16 cellular contexts compared by ENCODE assay signal in genomic region chr1:29416267-29416666, GRCh38.
A peak's percentile ranks its signal among the peaks of the same experiment; 100 is the strongest.
DNase-seq lines count a peak whose midpoint lies in the region; ATAC-seq and TF ChIP-seq lines count a peak whose summit lies in the region.
"Had no signal": no experiment of that assay in that cellular context is flagged by ENCODE, and none has a peak within 500 bp of the region (broad histone marks: within the 10 kb centered on the region; RNA-seq: fewer than 3 reads in every experiment).

No MANE protein-coding gene starts in this region.

- no peaks in the 10 kb centered on the region for H3K4me1 ChIP-seq in cardiac muscle cell (ENCODE audit: low read depth)
- H3K4me1 ChIP-seq: parathyroid adenoma had no signal

- H3K9me3 ChIP-seq in cardiac muscle cell (ENCODE audit: low read depth) = no peaks in the 10 kb centered on the region

- peak overlapping the region; percentile 59 for H3K27ac Mint-ChIP-seq in MCF 10A (ENCODE audit: low read depth, unreplicated experiment)
- no peak overlapping the region for H3K27ac Mint-ChIP-seq in type B pancreatic cell
- H3K27ac Mint-ChIP-seq: effector memory CD8-positive, alpha-beta T cell; T-cell had no signal

- POLR2A ChIA-PET in MCF 10A (lab: Yijun Ruan, JAX) = interaction anchor here (0.6 kb wide), 1 partner anchor 441 kb away, joined by 4 read pairs; no protein-coding TSS in a partner anchor

- H3K4me1 Mint-ChIP-seq in MCF 10A (ENCODE audit: insufficient read depth, unreplicated experiment) (peaks cover 24% of the 10 kb centered on the region), type B pancreatic cell (ENCODE audit: unreplicated experiment) (no peaks in the 10 kb centered on the region)

- no peaks in the 10 kb centered on the region for H3K36me3 Mint-ChIP-seq in MCF 10A (ENCODE audit: insufficient read depth, unreplicated experiment)
- H3K36me3 Mint-ChIP-seq in type B pancreatic cell = no peaks in the 10 kb centered on the region
- H3K36me3 Mint-ChIP-seq: T-cell had no signal

- no TSS peak for BruUV-seq in MCF 10A (replicated peaks; lab: Mats Ljungman, UMichigan)

- H3K27me3 Mint-ChIP-seq in MCF 10A (ENCODE audit: insufficient read depth, unreplicated experiment) (no peaks in the 10 kb centered on the region), type B pancreatic cell (peaks cover 13% of the 10 kb centered on the region)

- H3K9me3 Mint-ChIP-seq in MCF 10A (ENCODE audit: unreplicated experiment) = peaks cover 7% of the 10 kb centered on the region
- no peaks in the 10 kb centered on the region for H3K9me3 Mint-ChIP-seq in type B pancreatic cell
- H3K9me3 Mint-ChIP-seq: effector memory CD8-positive, alpha-beta T cell; T-cell had no signal

- H3K27me3 ChIP-seq in cardiac muscle cell (no peaks in the 10 kb centered on the region), dorsolateral prefrontal cortex (peaks cover 0 to 20% (median 0%) of the 10 kb centered on the region in 45 donors)

- peak; percentile 32 for TF ChIP-seq CTCF in cardiac muscle cell (IDR thresholded peaks at IDR 0.05; ENCODE audit: low read depth, low read length)
- no peak for TF ChIP-seq CTCF in MCF 10A (IDR thresholded peaks at IDR 0.05; ENCODE audit: unreplicated experiment)
- peak; percentile 34 for TF ChIP-seq CTCF in type B pancreatic cell (conservative IDR thresholded peaks at IDR 0.05)
- no peak for TF ChIP-seq CTCF in dorsolateral prefrontal cortex (IDR thresholded peaks at IDR 0.05 in 54 of 56, conservative IDR thresholded peaks at IDR 0.05 in 2 of 56; ENCODE audit: low read depth in 1 of 56, partially characterized antibody in 56 of 56)

- H3K4me3 Mint-ChIP-seq in MCF 10A (ENCODE audit: unreplicated experiment) (no peak overlapping the region), type B pancreatic cell (no peak overlapping the region)
- H3K4me3 Mint-ChIP-seq: effector memory CD8-positive, alpha-beta T cell; T-cell had no signal

- H3K4me3 ChIP-seq in cardiac muscle cell (no peak overlapping the region), dorsolateral prefrontal cortex (no peak overlapping the region)
- H3K4me3 ChIP-seq: mucosa of descending colon had no signal

- CTCF ChIA-PET in MCF 10A (lab: Yijun Ruan, JAX) = interaction anchor here (0.5 to 1.2 kb wide), 2 partner anchors 180 to 498 kb away, joined by 3 read pairs; partner anchors contain the start of gene PTPRU

- intact Hi-C loops in Right ventricle myocardium superior (cut with DNase I) = no loop called here
- intact Hi-C loops in MCF 10A (cut with micrococcal nuclease) = no loop called here
- intact Hi-C loops in dorsolateral prefrontal cortex (cut with DNase I) = no loop called here

- ATAC-seq in Right ventricle myocardium superior (ENCODE audit: poor library complexity) = no peak
- ATAC-seq: effector memory CD8-positive, alpha-beta T cell; mucosa of descending colon; T-cell had no signal

- no peak overlapping the region for H3K27ac ChIP-seq in cardiac muscle cell
- H3K27ac ChIP-seq in dorsolateral prefrontal cortex = peak overlapping the region in 5 of 59 donors; percentile 12 to 75 (median 36)
- H3K27ac ChIP-seq: parathyroid adenoma had no signal

- H3K36me3 ChIP-seq in cardiac muscle cell = no peaks in the 10 kb centered on the region

- DNase-seq in cardiac muscle cell (ENCODE audit: low read depth in 1 of 2, low spot score in 1 of 2) (peak in 1 of 2 donors; percentile 27), Right ventricle myocardium superior (no peak), MCF 10A (ENCODE audit: unreplicated experiment) (no peak), iPS DF 4.7 (ENCODE audit: extremely low read depth, low spot score) (peak; percentile 9), type B pancreatic cell (ENCODE audit: extremely low spot score, unreplicated experiment) (peak; percentile 29), NCI-H524 treated with DMSO at 0.1 percent for 48 hours (lab: John Stamatoyannopoulos, UW) (no peak), dorsolateral prefrontal cortex (no peak)
- DNase-seq in activated CD4-positive, alpha-beta T cell treated with anti-CD3 and anti-CD28 coated beads, Interleukin-2, amount 50 U/mL, for 48 hours = no peak
- DNase-seq: ACHN; activated gamma-delta T cell treated with Interleukin-2 at 50 U/mL for 16 hours; effector memory CD8-positive, alpha-beta T cell; mucosa of descending colon; NCI-H187; NCI-H526 treated with DMSO at 0.1 percent for 48 hours; T-cell had no signal

Comparison
In these comparisons a context has a peak if more than half of its experiments do, and no peak if none do; other contexts are left out.
1. DNase-seq: peak in iPS DF 4.7 (single experiment) and type B pancreatic cell (single experiment); none in Right ventricle myocardium superior (single experiment), MCF 10A (single experiment), activated CD4-positive, alpha-beta T cell treated with anti-CD3 and anti-CD28 coated beads, Interleukin-2, amount 50 U/mL, for 48 hours (0 of 2), NCI-H524 treated with DMSO at 0.1 percent for 48 hours (single experiment) and dorsolateral prefrontal cortex (0 of 10).
2. CTCF ChIP-seq: peak in cardiac muscle cell (single experiment) and type B pancreatic cell (single experiment); none in MCF 10A (single experiment) and dorsolateral prefrontal cortex (0 of 56).